In the genomic region with DNA sequence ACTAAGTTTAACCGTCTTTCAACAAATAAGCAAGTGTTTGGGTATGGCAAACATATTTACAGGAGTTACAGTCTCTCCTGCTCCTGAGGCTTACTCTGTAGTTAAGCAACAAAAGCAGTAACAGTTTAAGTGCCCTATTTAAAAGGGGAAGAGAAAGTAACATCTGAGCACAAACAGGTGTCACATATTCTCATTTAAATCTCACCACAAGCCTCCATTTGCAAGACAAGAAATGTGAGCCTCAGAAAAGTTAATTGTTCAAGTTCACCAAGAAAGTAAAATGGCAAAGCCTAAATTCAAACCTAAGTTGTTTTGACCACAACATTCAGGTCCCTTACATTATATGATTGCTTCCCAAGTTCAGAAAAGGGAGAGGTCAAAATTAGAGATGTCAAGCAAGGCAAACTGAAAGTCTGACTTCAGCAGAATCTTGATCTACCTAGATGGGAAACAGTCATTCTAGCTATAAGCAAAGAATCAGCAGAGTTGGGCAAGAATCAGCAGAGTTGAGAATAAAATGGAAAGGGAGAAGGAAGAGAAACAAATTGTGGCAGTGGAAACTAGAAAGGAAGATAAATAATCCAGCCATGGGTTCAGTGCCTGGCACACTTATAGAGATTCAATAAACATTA, we compare ENCODE assay signal across 1 cellular context.
TF ChIP-seq lines count a peak whose summit lies in the region.

No MANE protein-coding gene starts in this region.

TF ChIP-seq in GM12878, 131 proteins besides CTCF, POLR2A, EP300 and RAD21 (continued from another document):
- TF ChIP-seq, protein P1, sequence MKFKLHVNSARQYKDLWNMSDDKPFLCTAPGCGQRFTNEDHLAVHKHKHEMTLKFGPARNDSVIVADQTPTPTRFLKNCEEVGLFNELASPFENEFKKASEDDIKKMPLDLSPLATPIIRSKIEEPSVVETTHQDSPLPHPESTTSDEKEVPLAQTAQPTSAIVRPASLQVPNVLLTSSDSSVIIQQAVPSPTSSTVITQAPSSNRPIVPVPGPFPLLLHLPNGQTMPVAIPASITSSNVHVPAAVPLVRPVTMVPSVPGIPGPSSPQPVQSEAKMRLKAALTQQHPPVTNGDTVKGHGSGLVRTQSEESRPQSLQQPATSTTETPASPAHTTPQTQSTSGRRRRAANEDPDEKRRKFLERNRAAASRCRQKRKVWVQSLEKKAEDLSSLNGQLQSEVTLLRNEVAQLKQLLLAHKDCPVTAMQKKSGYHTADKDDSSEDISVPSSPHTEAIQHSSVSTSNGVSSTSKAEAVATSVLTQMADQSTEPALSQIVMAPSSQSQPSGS (IDR thresholded peaks at IDR 0.05; ENCODE audit: low read length) = no peak; the same call in 1 of the 2 replicates
- no peak; the same call in 1 of the 2 replicates for TF ChIP-seq ZNF384 (IDR thresholded peaks at IDR 0.05; ENCODE audit: borderline replicate concordance, low read depth, low read length)
- peak; percentile 52 for TF ChIP-seq MEF2B (IDR thresholded peaks at IDR 0.05; ENCODE audit: partially characterized antibody, poor library complexity, severe bottlenecking)
- TF ChIP-seq CREM (IDR thresholded peaks at IDR 0.05; ENCODE audit: low read depth) = 0 out of 2 replicates have a peak, but pooled peaks have one; percentile 9
- TF ChIP-seq BACH1 (IDR thresholded peaks at IDR 0.05; ENCODE audit: borderline replicate concordance) = peak; percentile 68; the same call in 1 of the 2 replicates
- no peak for TF ChIP-seq RELA (IDR thresholded peaks at IDR 0.05; ENCODE audit: borderline replicate concordance, partially characterized antibody)
- TF ChIP-seq TAF1 (IDR thresholded peaks at IDR 0.05; ENCODE audit: borderline replicate concordance, low read depth, low read length) = no peak
- TF ChIP-seq SREBF1 (IDR thresholded peaks at IDR 0.05; ENCODE audit: low read length) = no peak
